Comparison of ENCODE assay signal across 1 cellular context in genomic region chr3:112770026-112770626, GRCh38.
TF ChIP-seq lines count a peak whose summit lies in the region.

No MANE protein-coding gene starts in this region.

TF ChIP-seq in K562, 482 proteins besides CTCF, POLR2A, EP300 and RAD21 (continued from another document and continues in another):
- TF ChIP-seq NR0B1 (IDR thresholded peaks at IDR 0.05; ENCODE audit: partially characterized antibody) (no peak), CREB3 (tag; conservative IDR thresholded peaks at IDR 0.05; ENCODE audit: low read depth) (peak; percentile 14; the same call in 1 of the 2 replicates), TCF7L2 (IDR thresholded peaks at IDR 0.05; ENCODE audit: low read depth, low read length) (no peak), FOS (IDR thresholded peaks at IDR 0.05; ENCODE audit: extremely low read depth, insufficient read length) (no peak), ARID1B (IDR thresholded peaks at IDR 0.05) (peak; percentile 51), ZNF146 (CRISPR knock-in tag; IDR thresholded peaks at IDR 0.05; ENCODE audit: unreplicated experiment) (no peak), SREBF2 (CRISPR knock-in tag; IDR thresholded peaks at IDR 0.05) (no peak), ZBTB8A (IDR thresholded peaks at IDR 0.05; ENCODE audit: partially characterized antibody) (no peak), CHD2 (IDR thresholded peaks at IDR 0.05; ENCODE audit: low read depth, low read length) (no peak), SRSF7 (optimal IDR thresholded peaks at IDR 0.05; ENCODE audit: low read depth, low read length) (no peak), ETV6 (IDR thresholded peaks at IDR 0.05; ENCODE audit: borderline replicate concordance in 1 of 2, low read depth in 2 of 2, low read length in 1 of 2) (no peak), ETV6 (CRISPR knock-in tag; IDR thresholded peaks at IDR 0.05; ENCODE audit: borderline replicate concordance) (no peak), BHLHE40 (IDR thresholded peaks at IDR 0.05; ENCODE audit: low read length) (no peak), ZNF398 (CRISPR knock-in tag; IDR thresholded peaks at IDR 0.05) (no peak), GABPA (tag; conservative IDR thresholded peaks at IDR 0.05; ENCODE audit: low read depth) (0 out of 2 replicates have a peak, but pooled peaks have one; percentile 20), HDAC2 (IDR thresholded peaks at IDR 0.05) (no peak), MAFK (IDR thresholded peaks at IDR 0.05; ENCODE audit: low read length) (peak; percentile 68), CREB3L1 (IDR thresholded peaks at IDR 0.05; ENCODE audit: borderline replicate concordance, low read depth) (no peak), RFX5 (IDR thresholded peaks at IDR 0.05; ENCODE audit: low read depth, low read length) (no peak), CHCHD3 (CRISPR knock-in tag; IDR thresholded peaks at IDR 0.05) (no peak), ETV1 (tag; conservative IDR thresholded peaks at IDR 0.05; ENCODE audit: low read depth) (peak; percentile 69), PRMT5 (CRISPR knock-in tag; IDR thresholded peaks at IDR 0.05) (no peak), L3MBTL2 (IDR thresholded peaks at IDR 0.05) (no peak), PBX2 (CRISPR knock-in tag; IDR thresholded peaks at IDR 0.05; ENCODE audit: low read depth) (no peak), PBX2 (tag; conservative IDR thresholded peaks at IDR 0.05; ENCODE audit: low read depth) (peak; percentile 76), ZNF740 (CRISPR knock-in tag; IDR thresholded peaks at IDR 0.05) (no peak), ZNF740 (tag; IDR thresholded peaks at IDR 0.05) (no peak), PKNOX1 (IDR thresholded peaks at IDR 0.05) (peak; percentile 78), PHF20 (IDR thresholded peaks at IDR 0.05; ENCODE audit: partially characterized antibody) (no peak), DACH1 (IDR thresholded peaks at IDR 0.05; ENCODE audit: partially characterized antibody) (peak; percentile 84), ZBTB34 (CRISPR knock-in tag; IDR thresholded peaks at IDR 0.05) (no peak), TFAP4 (CRISPR knock-in tag; IDR thresholded peaks at IDR 0.05; ENCODE audit: borderline replicate concordance) (peak; percentile 91), ZNF318 (IDR thresholded peaks at IDR 0.05; ENCODE audit: borderline replicate concordance in 1 of 2, low read depth in 1 of 2) (peak in 1 of 2 experiments; percentile 93; a peak in 2 of 4 replicates), BRF2 (IDR thresholded peaks at IDR 0.05; ENCODE audit: borderline replicate concordance, insufficient read depth, insufficient read length) (no peak), JUND (IDR thresholded peaks at IDR 0.05; ENCODE audit: borderline replicate concordance, low read depth, low read length) (peak; percentile 75), JUND (tag; IDR thresholded peaks at IDR 0.05; ENCODE audit: borderline replicate concordance, low read depth, low read length) (peak; percentile 78; the same call in 2 of the 3 replicates)
